ENCODE assay signal across 2 cellular contexts in the genomic region with DNA sequence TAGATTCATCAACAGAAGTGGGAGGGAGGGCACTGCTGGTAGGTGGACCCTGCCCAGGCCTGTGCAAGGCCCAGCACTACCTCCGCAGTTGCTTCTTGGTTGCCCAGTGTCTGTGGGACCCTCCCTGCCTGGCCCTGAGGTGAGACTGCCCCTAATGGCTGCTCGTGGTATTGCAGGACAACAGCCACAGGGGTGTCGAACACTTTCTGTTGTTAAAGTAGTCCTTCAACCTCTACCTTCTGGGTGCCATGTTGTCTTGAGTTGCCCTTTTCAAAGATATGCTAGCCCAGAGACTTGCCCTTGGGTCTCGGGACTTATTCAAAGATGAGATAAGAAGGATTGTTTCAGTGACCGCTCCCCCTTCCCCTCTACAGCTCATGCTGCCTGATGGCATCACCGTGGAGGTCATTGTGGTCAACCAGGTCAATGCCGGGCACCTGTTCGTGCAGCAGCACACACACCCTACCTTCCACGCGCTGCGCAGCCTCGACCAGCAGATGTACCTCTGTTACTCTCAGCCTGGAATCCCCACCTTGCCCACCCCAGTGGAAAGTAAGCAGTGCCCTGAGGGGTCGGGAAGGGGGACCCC.
TF ChIP-seq lines count a peak whose summit lies in the region.

No MANE protein-coding gene starts in this region.

TF ChIP-seq in K562, 482 proteins besides CTCF, POLR2A, EP300 and RAD21:
- TF ChIP-seq ZNF445 (CRISPR knock-in tag; IDR thresholded peaks at IDR 0.05; ENCODE audit: low read depth) (no peak), ILK (tag; IDR thresholded peaks at IDR 0.05; ENCODE audit: borderline replicate concordance, low read depth) (no peak), ZBTB17 (CRISPR knock-in tag; IDR thresholded peaks at IDR 0.05) (no peak), MECOM (CRISPR knock-in tag; IDR thresholded peaks at IDR 0.05) (no peak), FOXK2 (conservative IDR thresholded peaks at IDR 0.05 in 1 of 2, IDR thresholded peaks at IDR 0.05 in 1 of 2; ENCODE audit: low read depth in 2 of 2) (0 out of 4 replicates have a peak, but pooled peaks of 1 of the 2 experiments have one; percentile 37), ZFPM2 (CRISPR knock-in tag; IDR thresholded peaks at IDR 0.05) (no peak), ZNF124 (CRISPR knock-in tag; IDR thresholded peaks at IDR 0.05) (no peak), NR1H2 (CRISPR knock-in tag; IDR thresholded peaks at IDR 0.05) (no peak), SMC3 (conservative IDR thresholded peaks at IDR 0.05; ENCODE audit: insufficient read depth, low read depth, low read length) (peak; percentile 30; the same call in 1 of the 2 replicates), STAG1 (CRISPR knock-in tag; IDR thresholded peaks at IDR 0.05; ENCODE audit: borderline replicate concordance) (peak; percentile 23; the same call in 1 of the 2 replicates), HEY1 (CRISPR knock-in tag; IDR thresholded peaks at IDR 0.05; ENCODE audit: borderline replicate concordance) (no peak), EWSR1 (IDR thresholded peaks at IDR 0.05; ENCODE audit: borderline replicate concordance, low read depth, partially characterized antibody) (no peak), RB1 (IDR thresholded peaks at IDR 0.05; ENCODE audit: low read depth) (peak; percentile 45; the same call in 1 of the 2 replicates), GABPA (tag; conservative IDR thresholded peaks at IDR 0.05; ENCODE audit: low read depth) (no peak), ZBTB7A (IDR thresholded peaks at IDR 0.05; ENCODE audit: borderline replicate concordance, control insufficient read depth, low read depth, low read length) (0 out of 2 replicates have a peak, but pooled peaks have one; percentile 41), RFX1 (IDR thresholded peaks at IDR 0.05) (no peak), ZNF41 (CRISPR knock-in tag; conservative IDR thresholded peaks at IDR 0.05) (peak; percentile 94)
- TF ChIP-seq, protein P1, sequence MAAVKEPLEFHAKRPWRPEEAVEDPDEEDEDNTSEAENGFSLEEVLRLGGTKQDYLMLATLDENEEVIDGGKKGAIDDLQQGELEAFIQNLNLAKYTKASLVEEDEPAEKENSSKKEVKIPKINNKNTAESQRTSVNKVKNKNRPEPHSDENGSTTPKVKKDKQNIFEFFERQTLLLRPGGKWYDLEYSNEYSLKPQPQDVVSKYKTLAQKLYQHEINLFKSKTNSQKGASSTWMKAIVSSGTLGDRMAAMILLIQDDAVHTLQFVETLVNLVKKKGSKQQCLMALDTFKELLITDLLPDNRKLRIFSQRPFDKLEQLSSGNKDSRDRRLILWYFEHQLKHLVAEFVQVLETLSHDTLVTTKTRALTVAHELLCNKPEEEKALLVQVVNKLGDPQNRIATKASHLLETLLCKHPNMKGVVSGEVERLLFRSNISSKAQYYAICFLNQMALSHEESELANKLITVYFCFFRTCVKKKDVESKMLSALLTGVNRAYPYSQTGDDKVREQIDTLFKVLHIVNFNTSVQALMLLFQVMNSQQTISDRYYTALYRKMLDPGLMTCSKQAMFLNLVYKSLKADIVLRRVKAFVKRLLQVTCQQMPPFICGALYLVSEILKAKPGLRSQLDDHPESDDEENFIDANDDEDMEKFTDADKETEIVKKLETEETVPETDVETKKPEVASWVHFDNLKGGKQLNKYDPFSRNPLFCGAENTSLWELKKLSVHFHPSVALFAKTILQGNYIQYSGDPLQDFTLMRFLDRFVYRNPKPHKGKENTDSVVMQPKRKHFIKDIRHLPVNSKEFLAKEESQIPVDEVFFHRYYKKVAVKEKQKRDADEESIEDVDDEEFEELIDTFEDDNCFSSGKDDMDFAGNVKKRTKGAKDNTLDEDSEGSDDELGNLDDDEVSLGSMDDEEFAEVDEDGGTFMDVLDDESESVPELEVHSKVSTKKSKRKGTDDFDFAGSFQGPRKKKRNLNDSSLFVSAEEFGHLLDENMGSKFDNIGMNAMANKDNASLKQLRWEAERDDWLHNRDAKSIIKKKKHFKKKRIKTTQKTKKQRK (IDR thresholded peaks at IDR 0.05; ENCODE audit: borderline replicate concordance, low read depth, low read length), result no peak
- TF ChIP-seq, protein P2, sequence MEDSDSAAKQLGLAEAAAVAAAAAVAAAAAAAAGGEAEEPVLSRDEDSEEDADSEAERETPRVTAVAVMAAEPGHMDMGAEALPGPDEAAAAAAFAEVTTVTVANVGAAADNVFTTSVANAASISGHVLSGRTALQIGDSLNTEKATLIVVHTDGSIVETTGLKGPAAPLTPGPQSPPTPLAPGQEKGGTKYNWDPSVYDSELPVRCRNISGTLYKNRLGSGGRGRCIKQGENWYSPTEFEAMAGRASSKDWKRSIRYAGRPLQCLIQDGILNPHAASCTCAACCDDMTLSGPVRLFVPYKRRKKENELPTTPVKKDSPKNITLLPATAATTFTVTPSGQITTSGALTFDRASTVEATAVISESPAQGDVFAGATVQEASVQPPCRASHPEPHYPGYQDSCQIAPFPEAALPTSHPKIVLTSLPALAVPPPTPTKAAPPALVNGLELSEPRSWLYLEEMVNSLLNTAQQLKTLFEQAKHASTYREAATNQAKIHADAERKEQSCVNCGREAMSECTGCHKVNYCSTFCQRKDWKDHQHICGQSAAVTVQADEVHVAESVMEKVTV (CRISPR knock-in tag; IDR thresholded peaks at IDR 0.05), result peak; percentile 33; the same call in 1 of the 2 replicates
- TF ChIP-seq, protein P3, sequence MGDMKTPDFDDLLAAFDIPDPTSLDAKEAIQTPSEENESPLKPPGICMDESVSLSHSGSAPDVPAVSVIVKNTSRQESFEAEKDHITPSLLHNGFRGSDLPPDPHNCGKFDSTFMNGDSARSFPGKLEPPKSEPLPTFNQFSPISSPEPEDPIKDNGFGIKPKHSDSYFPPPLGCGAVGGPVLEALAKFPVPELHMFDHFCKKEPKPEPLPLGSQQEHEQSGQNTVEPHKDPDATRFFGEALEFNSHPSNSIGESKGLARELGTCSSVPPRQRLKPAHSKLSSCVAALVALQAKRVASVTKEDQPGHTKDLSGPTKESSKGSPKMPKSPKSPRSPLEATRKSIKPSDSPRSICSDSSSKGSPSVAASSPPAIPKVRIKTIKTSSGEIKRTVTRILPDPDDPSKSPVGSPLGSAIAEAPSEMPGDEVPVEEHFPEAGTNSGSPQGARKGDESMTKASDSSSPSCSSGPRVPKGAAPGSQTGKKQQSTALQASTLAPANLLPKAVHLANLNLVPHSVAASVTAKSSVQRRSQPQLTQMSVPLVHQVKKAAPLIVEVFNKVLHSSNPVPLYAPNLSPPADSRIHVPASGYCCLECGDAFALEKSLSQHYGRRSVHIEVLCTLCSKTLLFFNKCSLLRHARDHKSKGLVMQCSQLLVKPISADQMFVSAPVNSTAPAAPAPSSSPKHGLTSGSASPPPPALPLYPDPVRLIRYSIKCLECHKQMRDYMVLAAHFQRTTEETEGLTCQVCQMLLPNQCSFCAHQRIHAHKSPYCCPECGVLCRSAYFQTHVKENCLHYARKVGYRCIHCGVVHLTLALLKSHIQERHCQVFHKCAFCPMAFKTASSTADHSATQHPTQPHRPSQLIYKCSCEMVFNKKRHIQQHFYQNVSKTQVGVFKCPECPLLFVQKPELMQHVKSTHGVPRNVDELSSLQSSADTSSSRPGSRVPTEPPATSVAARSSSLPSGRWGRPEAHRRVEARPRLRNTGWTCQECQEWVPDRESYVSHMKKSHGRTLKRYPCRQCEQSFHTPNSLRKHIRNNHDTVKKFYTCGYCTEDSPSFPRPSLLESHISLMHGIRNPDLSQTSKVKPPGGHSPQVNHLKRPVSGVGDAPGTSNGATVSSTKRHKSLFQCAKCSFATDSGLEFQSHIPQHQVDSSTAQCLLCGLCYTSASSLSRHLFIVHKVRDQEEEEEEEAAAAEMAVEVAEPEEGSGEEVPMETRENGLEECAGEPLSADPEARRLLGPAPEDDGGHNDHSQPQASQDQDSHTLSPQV (IDR thresholded peaks at IDR 0.05), result peak; percentile 52; the same call in 1 of the 2 replicates
TF ChIP-seq in K562: peak in this region for 8.

TF ChIP-seq in HepG2, 621 proteins besides CTCF, POLR2A, EP300 and RAD21 (continues in another document):
- TF ChIP-seq GFI1 (CRISPR knock-in tag; IDR thresholded peaks at IDR 0.05; ENCODE audit: borderline replicate concordance) (no peak; the same call in 1 of the 2 replicates), BORCS8-MEF2B (CRISPR knock-in tag; IDR thresholded peaks at IDR 0.05) (0 out of 2 replicates have a peak, but pooled peaks have one; percentile 11), HNRNPL (IDR thresholded peaks at IDR 0.05; ENCODE audit: low read depth, low read length) (no peak), MTA1 (CRISPR knock-in tag; IDR thresholded peaks at IDR 0.05; ENCODE audit: borderline replicate concordance) (peak; percentile 36; the same call in 1 of the 2 replicates), ZNF205 (CRISPR knock-in tag; IDR thresholded peaks at IDR 0.05) (no peak), HES4 (CRISPR knock-in tag; IDR thresholded peaks at IDR 0.05; ENCODE audit: borderline replicate concordance) (no peak), FOXC1 (CRISPR knock-in tag; IDR thresholded peaks at IDR 0.05; ENCODE audit: borderline replicate concordance) (0 out of 2 replicates have a peak, but pooled peaks have one; percentile 46), ZBTB7A (CRISPR knock-in tag; IDR thresholded peaks at IDR 0.05) (no peak), ZNF20 (CRISPR knock-in tag; IDR thresholded peaks at IDR 0.05) (no peak), NR1H2 (CRISPR knock-in tag; IDR thresholded peaks at IDR 0.05; ENCODE audit: borderline replicate concordance, low read depth) (no peak), AGO2 (optimal IDR thresholded peaks at IDR 0.05; ENCODE audit: low read depth, low read length) (peak; percentile 40), STAG1 (CRISPR knock-in tag; IDR thresholded peaks at IDR 0.05) (peak; percentile 85), DNMT3B (CRISPR knock-in tag; conservative IDR thresholded peaks at IDR 0.05) (no peak), ZSCAN31 (CRISPR knock-in tag; IDR thresholded peaks at IDR 0.05; ENCODE audit: low read depth) (0 out of 2 replicates have a peak, but pooled peaks have one; percentile 5), GABPB1 (CRISPR knock-in tag; IDR thresholded peaks at IDR 0.05) (no peak), ZNF619 (CRISPR knock-in tag; IDR thresholded peaks at IDR 0.05) (no peak)
- TF ChIP-seq, protein P4, sequence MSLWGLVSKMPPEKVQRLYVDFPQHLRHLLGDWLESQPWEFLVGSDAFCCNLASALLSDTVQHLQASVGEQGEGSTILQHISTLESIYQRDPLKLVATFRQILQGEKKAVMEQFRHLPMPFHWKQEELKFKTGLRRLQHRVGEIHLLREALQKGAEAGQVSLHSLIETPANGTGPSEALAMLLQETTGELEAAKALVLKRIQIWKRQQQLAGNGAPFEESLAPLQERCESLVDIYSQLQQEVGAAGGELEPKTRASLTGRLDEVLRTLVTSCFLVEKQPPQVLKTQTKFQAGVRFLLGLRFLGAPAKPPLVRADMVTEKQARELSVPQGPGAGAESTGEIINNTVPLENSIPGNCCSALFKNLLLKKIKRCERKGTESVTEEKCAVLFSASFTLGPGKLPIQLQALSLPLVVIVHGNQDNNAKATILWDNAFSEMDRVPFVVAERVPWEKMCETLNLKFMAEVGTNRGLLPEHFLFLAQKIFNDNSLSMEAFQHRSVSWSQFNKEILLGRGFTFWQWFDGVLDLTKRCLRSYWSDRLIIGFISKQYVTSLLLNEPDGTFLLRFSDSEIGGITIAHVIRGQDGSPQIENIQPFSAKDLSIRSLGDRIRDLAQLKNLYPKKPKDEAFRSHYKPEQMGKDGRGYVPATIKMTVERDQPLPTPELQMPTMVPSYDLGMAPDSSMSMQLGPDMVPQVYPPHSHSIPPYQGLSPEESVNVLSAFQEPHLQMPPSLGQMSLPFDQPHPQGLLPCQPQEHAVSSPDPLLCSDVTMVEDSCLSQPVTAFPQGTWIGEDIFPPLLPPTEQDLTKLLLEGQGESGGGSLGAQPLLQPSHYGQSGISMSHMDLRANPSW (CRISPR knock-in tag; IDR thresholded peaks at IDR 0.05; ENCODE audit: borderline replicate concordance), result no peak
- TF ChIP-seq, protein P5, sequence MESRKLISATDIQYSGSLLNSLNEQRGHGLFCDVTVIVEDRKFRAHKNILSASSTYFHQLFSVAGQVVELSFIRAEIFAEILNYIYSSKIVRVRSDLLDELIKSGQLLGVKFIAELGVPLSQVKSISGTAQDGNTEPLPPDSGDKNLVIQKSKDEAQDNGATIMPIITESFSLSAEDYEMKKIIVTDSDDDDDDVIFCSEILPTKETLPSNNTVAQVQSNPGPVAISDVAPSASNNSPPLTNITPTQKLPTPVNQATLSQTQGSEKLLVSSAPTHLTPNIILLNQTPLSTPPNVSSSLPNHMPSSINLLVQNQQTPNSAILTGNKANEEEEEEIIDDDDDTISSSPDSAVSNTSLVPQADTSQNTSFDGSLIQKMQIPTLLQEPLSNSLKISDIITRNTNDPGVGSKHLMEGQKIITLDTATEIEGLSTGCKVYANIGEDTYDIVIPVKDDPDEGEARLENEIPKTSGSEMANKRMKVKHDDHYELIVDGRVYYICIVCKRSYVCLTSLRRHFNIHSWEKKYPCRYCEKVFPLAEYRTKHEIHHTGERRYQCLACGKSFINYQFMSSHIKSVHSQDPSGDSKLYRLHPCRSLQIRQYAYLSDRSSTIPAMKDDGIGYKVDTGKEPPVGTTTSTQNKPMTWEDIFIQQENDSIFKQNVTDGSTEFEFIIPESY (CRISPR knock-in tag; IDR thresholded peaks at IDR 0.05), result no peak
- TF ChIP-seq, protein P6, sequence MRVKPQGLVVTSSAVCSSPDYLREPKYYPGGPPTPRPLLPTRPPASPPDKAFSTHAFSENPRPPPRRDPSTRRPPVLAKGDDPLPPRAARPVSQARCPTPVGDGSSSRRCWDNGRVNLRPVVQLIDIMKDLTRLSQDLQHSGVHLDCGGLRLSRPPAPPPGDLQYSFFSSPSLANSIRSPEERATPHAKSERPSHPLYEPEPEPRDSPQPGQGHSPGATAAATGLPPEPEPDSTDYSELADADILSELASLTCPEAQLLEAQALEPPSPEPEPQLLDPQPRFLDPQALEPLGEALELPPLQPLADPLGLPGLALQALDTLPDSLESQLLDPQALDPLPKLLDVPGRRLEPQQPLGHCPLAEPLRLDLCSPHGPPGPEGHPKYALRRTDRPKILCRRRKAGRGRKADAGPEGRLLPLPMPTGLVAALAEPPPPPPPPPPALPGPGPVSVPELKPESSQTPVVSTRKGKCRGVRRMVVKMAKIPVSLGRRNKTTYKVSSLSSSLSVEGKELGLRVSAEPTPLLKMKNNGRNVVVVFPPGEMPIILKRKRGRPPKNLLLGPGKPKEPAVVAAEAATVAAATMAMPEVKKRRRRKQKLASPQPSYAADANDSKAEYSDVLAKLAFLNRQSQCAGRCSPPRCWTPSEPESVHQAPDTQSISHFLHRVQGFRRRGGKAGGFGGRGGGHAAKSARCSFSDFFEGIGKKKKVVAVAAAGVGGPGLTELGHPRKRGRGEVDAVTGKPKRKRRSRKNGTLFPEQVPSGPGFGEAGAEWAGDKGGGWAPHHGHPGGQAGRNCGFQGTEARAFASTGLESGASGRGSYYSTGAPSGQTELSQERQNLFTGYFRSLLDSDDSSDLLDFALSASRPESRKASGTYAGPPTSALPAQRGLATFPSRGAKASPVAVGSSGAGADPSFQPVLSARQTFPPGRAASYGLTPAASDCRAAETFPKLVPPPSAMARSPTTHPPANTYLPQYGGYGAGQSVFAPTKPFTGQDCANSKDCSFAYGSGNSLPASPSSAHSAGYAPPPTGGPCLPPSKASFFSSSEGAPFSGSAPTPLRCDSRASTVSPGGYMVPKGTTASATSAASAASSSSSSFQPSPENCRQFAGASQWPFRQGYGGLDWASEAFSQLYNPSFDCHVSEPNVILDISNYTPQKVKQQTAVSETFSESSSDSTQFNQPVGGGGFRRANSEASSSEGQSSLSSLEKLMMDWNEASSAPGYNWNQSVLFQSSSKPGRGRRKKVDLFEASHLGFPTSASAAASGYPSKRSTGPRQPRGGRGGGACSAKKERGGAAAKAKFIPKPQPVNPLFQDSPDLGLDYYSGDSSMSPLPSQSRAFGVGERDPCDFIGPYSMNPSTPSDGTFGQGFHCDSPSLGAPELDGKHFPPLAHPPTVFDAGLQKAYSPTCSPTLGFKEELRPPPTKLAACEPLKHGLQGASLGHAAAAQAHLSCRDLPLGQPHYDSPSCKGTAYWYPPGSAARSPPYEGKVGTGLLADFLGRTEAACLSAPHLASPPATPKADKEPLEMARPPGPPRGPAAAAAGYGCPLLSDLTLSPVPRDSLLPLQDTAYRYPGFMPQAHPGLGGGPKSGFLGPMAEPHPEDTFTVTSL (CRISPR knock-in tag; IDR thresholded peaks at IDR 0.05; ENCODE audit: borderline replicate concordance), result 0 out of 2 replicates have a peak, but pooled peaks have one; percentile 17
